Comparison of ENCODE assay signal across 14 cellular contexts in the genomic region with DNA sequence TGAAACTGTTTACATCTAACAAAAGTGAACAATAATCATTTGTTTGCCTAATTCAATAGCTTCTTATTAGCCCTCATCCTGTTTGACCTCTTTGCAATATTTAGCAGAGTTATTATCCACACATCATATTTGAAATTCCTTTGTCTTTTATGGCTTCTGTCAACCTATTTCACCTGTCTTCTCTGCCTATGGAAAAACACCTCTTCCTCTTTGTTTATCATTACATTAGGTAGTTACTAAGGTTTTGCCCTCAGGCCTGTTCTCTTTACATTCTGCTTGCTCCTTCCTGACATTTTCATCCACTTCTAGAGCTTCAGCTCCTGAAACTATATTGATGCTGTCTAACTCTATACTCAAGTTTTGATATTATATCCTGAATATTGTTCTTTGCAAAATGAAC.
DNase-seq lines count a peak whose midpoint lies in the region; ATAC-seq and TF ChIP-seq lines count a peak whose summit lies in the region.
"Had no signal": no experiment of that assay in that cellular context is flagged by ENCODE, and none has a peak within 500 bp of the region (broad histone marks: within the 10 kb centered on the region; RNA-seq: fewer than 3 reads in every experiment).

No MANE protein-coding gene starts in this region.

- H3K27me3 ChIP-seq in GM23338 (ENCODE audit: insufficient read depth): no peaks in the 10 kb centered on the region
- H3K27me3 ChIP-seq: BLaER1 had no signal

- peak overlapping the region; percentile 1; the same call in 1 of the 2 replicates for H2AFZ ChIP-seq in GM23338

- H3F3A ChIP-seq in GM23338 (replicated peaks; ENCODE audit: low read depth): no peaks in the 10 kb centered on the region

- no peak for DNase-seq in GM23338 (ENCODE audit: low spot score)
- peak; percentile 65 for DNase-seq in NCI-H1417 treated with DMSO at 0.1 percent for 48 hours (lab: John Stamatoyannopoulos, UW)
- peak; percentile 57 for DNase-seq in NCI-H526 treated with DMSO at 0.1 percent for 48 hours (lab: John Stamatoyannopoulos, UW)
- DNase-seq in WTC11 (ENCODE audit: low spot score): no peak
- DNase-seq in G401 (ENCODE audit: low spot score): no peak
- DNase-seq in foreskin melanocyte: no peak
- no peak for DNase-seq in GDM1 (lab: John Stamatoyannopoulos, UW)
- DNase-seq: AML-193; CD8-positive, alpha-beta memory T cell; DMS79 had no signal

- H3K4me2 ChIP-seq in GM23338: no peak overlapping the region
- H3K4me2 ChIP-seq: BLaER1 had no signal

- peaks cover 12% of the 10 kb centered on the region; the same call in 2 of the 3 replicates for H3K4me1 Mint-ChIP-seq in GM23338
- peaks cover 17% of the 10 kb centered on the region for H3K4me1 Mint-ChIP-seq in WTC11
- H3K4me1 Mint-ChIP-seq: CD8-positive, alpha-beta memory T cell; IgD-negative memory B cell had no signal

- POLR2A ChIA-PET in WTC11 (lab: Charles Lee): interaction anchor here (0.5 kb wide), 1 partner anchor 1353 kb away, joined by 3 read pairs; the partner anchor contains the start of gene ERICH6

- H3K36me3 Mint-ChIP-seq in GM23338 (ENCODE audit: low read depth) (no peaks in the 10 kb centered on the region), WTC11 (no peaks in the 10 kb centered on the region)
- H3K36me3 Mint-ChIP-seq: IgD-negative memory B cell had no signal

- no peak overlapping the region for H3K27ac Mint-ChIP-seq in GM23338
- 0 out of 2 replicates have a peak overlapping the region, but pooled peaks have one; percentile 0 for H3K27ac Mint-ChIP-seq in WTC11
- H3K27ac Mint-ChIP-seq: CD8-positive, alpha-beta memory T cell; IgD-negative memory B cell had no signal

- H3K27me3 Mint-ChIP-seq in GM23338 (ENCODE audit: insufficient read depth, low read depth, poor library complexity) (no peaks in the 10 kb centered on the region), WTC11 (ENCODE audit: low read depth) (no peaks in the 10 kb centered on the region)
- H3K27me3 Mint-ChIP-seq: IgD-negative memory B cell had no signal

- H3K9me2 ChIP-seq in GM23338 (ENCODE audit: insufficient read depth): 0 out of 2 replicates have a peak, but pooled peaks cover 2% of the 10 kb centered on the region

- H3K4me3 ChIP-seq in GM23338: no peak overlapping the region
- H3K4me3 ChIP-seq: BLaER1, HAP-1 had no signal

- no peak overlapping the region for H3K4me3 Mint-ChIP-seq in GM23338
- no peak overlapping the region for H3K4me3 Mint-ChIP-seq in WTC11
- H3K4me3 Mint-ChIP-seq: CD8-positive, alpha-beta memory T cell; IgD-negative memory B cell had no signal

- no peaks in the 10 kb centered on the region for H3K36me3 ChIP-seq in GM23338 (ENCODE audit: insufficient read depth)
- H3K36me3 ChIP-seq: BLaER1, HAP-1 had no signal

- no peaks in the 10 kb centered on the region for H4K20me1 ChIP-seq in GM23338 (replicated peaks; ENCODE audit: insufficient read depth)
- H4K20me1 ChIP-seq: BLaER1 had no signal

- H3K4me1 ChIP-seq in GM23338 (ENCODE audit: insufficient read depth): peaks cover 12% of the 10 kb centered on the region
- H3K4me1 ChIP-seq: BLaER1, HAP-1 had no signal

- in situ Hi-C loops in G401 (cut with HindIII; ENCODE audit: low sequenced_read_pairs): no loop called here

- ATAC-seq in GM23338: no peak
- no peak for ATAC-seq in WTC11
- ATAC-seq in GM19035 (IDR thresholded peaks at IDR 0.05; ENCODE audit: unreplicated experiment): no peak

- H3K27ac ChIP-seq in GM23338 (ENCODE audit: low read depth): no peak overlapping the region
- H3K27ac ChIP-seq: BLaER1 had no signal

- H3K79me2 ChIP-seq in GM23338 (replicated peaks; ENCODE audit: insufficient read depth): no peaks in the 10 kb centered on the region

- no peaks in the 10 kb centered on the region for H3K9me3 Mint-ChIP-seq in GM23338
- peaks cover 9% of the 10 kb centered on the region for H3K9me3 Mint-ChIP-seq in WTC11
- H3K9me3 Mint-ChIP-seq: CD8-positive, alpha-beta memory T cell had no signal

- TF ChIP-seq CTCF in GM23338 (conservative IDR thresholded peaks at IDR 0.05; ENCODE audit: low read depth in 2 of 2): no peak
- TF ChIP-seq CTCF in WTC11 (IDR thresholded peaks at IDR 0.05): no peak

- CTCF ChIA-PET in WTC11 (lab: Charles Lee): no interaction called here

TF ChIP-seq in GM23338, 12 proteins besides CTCF, POLR2A, EP300 and RAD21 (continues in another document):
- TF ChIP-seq JUNB (IDR thresholded peaks at IDR 0.05; ENCODE audit: unreplicated experiment) (no peak), POLR2AphosphoS5 (IDR thresholded peaks at IDR 0.05; ENCODE audit: low read depth) (no peak)

TF ChIP-seq in WTC11, 78 proteins besides CTCF, POLR2A, EP300 and RAD21:
- TF ChIP-seq MYBL2 (CRISPR knock-in tag; IDR thresholded peaks at IDR 0.05): no peak
- no peak for TF ChIP-seq EMX1 (CRISPR knock-in tag; IDR thresholded peaks at IDR 0.05)
- no peak for TF ChIP-seq ZNF121 (CRISPR knock-in tag; IDR thresholded peaks at IDR 0.05)
- TF ChIP-seq ZNF281 (CRISPR knock-in tag; IDR thresholded peaks at IDR 0.05): no peak
- TF ChIP-seq AR (CRISPR knock-in tag; IDR thresholded peaks at IDR 0.05): no peak
- TF ChIP-seq, protein P1, sequence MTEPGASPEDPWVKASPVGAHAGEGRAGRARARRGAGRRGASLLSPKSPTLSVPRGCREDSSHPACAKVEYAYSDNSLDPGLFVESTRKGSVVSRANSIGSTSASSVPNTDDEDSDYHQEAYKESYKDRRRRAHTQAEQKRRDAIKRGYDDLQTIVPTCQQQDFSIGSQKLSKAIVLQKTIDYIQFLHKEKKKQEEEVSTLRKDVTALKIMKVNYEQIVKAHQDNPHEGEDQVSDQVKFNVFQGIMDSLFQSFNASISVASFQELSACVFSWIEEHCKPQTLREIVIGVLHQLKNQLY (CRISPR knock-in tag; IDR thresholded peaks at IDR 0.05): no peak

Comparison
In these comparisons a context has a peak if more than half of its experiments do, and no peak if none do; other contexts are left out.
1. DNase-seq: peak in NCI-H1417 treated with DMSO at 0.1 percent for 48 hours (single experiment) and NCI-H526 treated with DMSO at 0.1 percent for 48 hours (single experiment); none in GM23338 (single experiment), WTC11 (single experiment), G401 (single experiment), foreskin melanocyte (single experiment) and GDM1 (single experiment).